8 cellular contexts compared by ENCODE assay signal in genomic region chr19:14072535-14073231, GRCh38. TPM values are rescaled to one million over a fixed set of nuclear protein-coding genes. Genes with fewer than 3 reads are reported as not detected.
A peak's percentile ranks its signal among the peaks of the same experiment; 100 is the strongest.
DNase-seq lines count a peak whose midpoint lies in the region; ATAC-seq and TF ChIP-seq lines count a peak whose summit lies in the region.

Gene MISP3 (plus strand): TSS chr19:14072786. CDS start chr19:14073310, 524 bp downstream.

- H3K36me3 ChIP-seq in A673 (ENCODE audit: insufficient read depth, low read length, poor library complexity, severe bottlenecking) = no peaks in the 10 kb centered on the region

- ATAC-seq in GM18907 (IDR thresholded peaks at IDR 0.05; ENCODE audit: unreplicated experiment) = peak; percentile 19
- ATAC-seq in left cardiac atrium = peak; percentile 16 to 53
- ATAC-seq in GM18873 (IDR thresholded peaks at IDR 0.05; ENCODE audit: low FRiP score, unreplicated experiment) = no peak

- H3K27me3 Mint-ChIP-seq in activated naive CD4-positive, alpha-beta T cell treated with anti-CD3 and anti-CD28 coated beads for 36 hours (ENCODE audit: low read depth) = peaks cover 4% of the 10 kb centered on the region

- H3K4me1 ChIP-seq in A673 (ENCODE audit: insufficient read depth, low read length, poor library complexity, severe bottlenecking) = peaks cover 24% of the 10 kb centered on the region

- H3K27ac Mint-ChIP-seq in activated naive CD4-positive, alpha-beta T cell treated with anti-CD3 and anti-CD28 coated beads for 36 hours = no peak within 1 kb of the TSS

- peak within 1 kb of the TSS; percentile 49 for H3K4me3 ChIP-seq in A673 (ENCODE audit: low read depth, low read length, poor library complexity, severe bottlenecking)

- H3K4me1 Mint-ChIP-seq in activated naive CD4-positive, alpha-beta T cell treated with anti-CD3 and anti-CD28 coated beads for 36 hours (ENCODE audit: low read depth) = peaks cover 10% of the 10 kb centered on the region

- no peak within 1 kb of the TSS for H3K27ac ChIP-seq in A673 (ENCODE audit: low read depth, low read length, poor library complexity, severe bottlenecking)

- H3K27me3 ChIP-seq in A673 (replicated peaks; ENCODE audit: insufficient read depth, low read depth, low read length, poor library complexity) = no peaks in the 10 kb centered on the region

- DNase-seq in A673 (ENCODE audit: low spot score) = peak; percentile 54
- DNase-seq in NCI-H2171 (lab: John Stamatoyannopoulos, UW) = peak; percentile 49
- DNase-seq in activated naive CD4-positive, alpha-beta T cell treated with anti-CD3 and anti-CD28 coated beads for 36 hours = peak; percentile 30
- DNase-seq in left cardiac atrium = peak; percentile 61
- peak; percentile 77 for DNase-seq in retina
- DNase-seq in NCI-H2081 treated with DMSO at 0.1 percent for 48 hours (lab: John Stamatoyannopoulos, UW) = no peak

- CTCF ChIA-PET in A673 (lab: Charles Lee) = interaction anchor here (0.5 to 1.7 kb wide), 3 partner anchors 14 to 796 kb away, joined by 3 to 5 read pairs (median 3); partner anchors contain the start of gene IL27RA
- CTCF ChIA-PET in activated naive CD4-positive, alpha-beta T cell treated with anti-CD3 and anti-CD28 coated beads for 36 hours (lab: Charles Lee) = interaction anchor here (0.8 to 4.6 kb wide), 16 partner anchors 10 to 214 kb away, joined by 3 to 55 read pairs (median 4); partner anchors contain the start of genes ASF1B, BRME1, CC2D1A and PALM3

- peak within 1 kb of the TSS; percentile 80 for H3K4me3 Mint-ChIP-seq in activated naive CD4-positive, alpha-beta T cell treated with anti-CD3 and anti-CD28 coated beads for 36 hours

- no TSS peak for BruUV-seq in A673 (replicated peaks; lab: Mats Ljungman, UMichigan)

- no peaks in the 10 kb centered on the region for H3K36me3 Mint-ChIP-seq in activated naive CD4-positive, alpha-beta T cell treated with anti-CD3 and anti-CD28 coated beads for 36 hours (ENCODE audit: low read depth)

- no peaks in the 10 kb centered on the region for H3K9me3 Mint-ChIP-seq in activated naive CD4-positive, alpha-beta T cell treated with anti-CD3 and anti-CD28 coated beads for 36 hours

- H3K9me3 ChIP-seq in A673 (ENCODE audit: low read depth, low read length, poor library complexity, severe bottlenecking) = no peaks in the 10 kb centered on the region

- intact Hi-C loops in A673 (cut with micrococcal nuclease; ENCODE audit: unreplicated experiment) (loop anchor here (1.0 to 5.0 kb wide), 3 partner anchors 65 to 475 kb away; partner anchors contain the start of gene RFX1), left cardiac atrium (cut with DNase I) (loop anchor here in 1 of 2 donors (5.0 kb wide), 1 partner anchor 190 kb away; no protein-coding TSS in a partner anchor)
- intact Hi-C loops in activated naive CD4-positive, alpha-beta T cell treated with anti-CD3 and anti-CD28 coated beads for 36 hours (cut with micrococcal nuclease) = loop anchor here (1.0 to 5.0 kb wide), 5 partner anchors 9 to 120 kb away; partner anchors contain the start of gene DCAF15

- no peak for TF ChIP-seq CTCF in A673 (conservative IDR thresholded peaks at IDR 0.05; ENCODE audit: low read depth, low read length)

- POLR2A ChIA-PET in A673 (lab: Charles Lee; ENCODE audit: low non-redundant PET) = no interaction called here

RNA-seq across cellular contexts. Expression of gene MISP3, which starts in this region (rescaled TPM):
- 0.26 and 0.61 TPM in 2 replicates for total RNA-seq in A673 (2021)
- total RNA-seq in activated naive CD4-positive, alpha-beta T cell treated with anti-CD3 and anti-CD28 coated beads for 36 hours = under 1 TPM; 0.45 to 0.96 TPM
- total RNA-seq in left cardiac atrium = 1 to 10 TPM; 4.6 to 5.7 TPM

Comparison
In these comparisons a context has a peak if more than half of its experiments do, and no peak if none do; other contexts are left out.
1. Peak in DNase-seq and H3K4me3 ChIP-seq in A673; RNA of the gene not detected or under 1 TPM.
2. Peak in DNase-seq in activated naive CD4-positive, alpha-beta T cell treated with anti-CD3 and anti-CD28 coated beads for 36 hours; RNA of the gene not detected or under 1 TPM.